Comparison of ENCODE assay signal across 1 cellular context in the genomic region with DNA sequence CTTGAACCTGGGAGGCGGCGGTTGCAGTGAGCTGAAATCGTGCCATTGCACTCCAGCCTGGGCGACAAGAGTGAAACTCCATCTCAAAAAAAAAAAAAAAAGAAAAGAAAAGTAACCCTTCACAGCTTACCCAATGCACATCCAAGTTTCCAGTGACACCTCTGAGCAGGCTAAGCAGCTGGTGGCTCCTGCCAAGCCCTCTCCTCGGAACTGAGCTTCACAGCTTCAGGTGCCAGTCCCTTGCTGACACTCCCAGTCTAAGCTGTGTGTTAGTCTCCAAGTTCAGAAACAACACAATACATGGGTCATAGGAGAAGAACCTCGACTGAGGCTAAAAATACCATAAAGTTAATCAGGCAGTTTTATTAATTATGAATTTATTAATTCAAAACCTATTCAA.
TF ChIP-seq lines count a peak whose summit lies in the region.

No MANE protein-coding gene starts in this region.

TF ChIP-seq in WTC11, 78 proteins besides CTCF, POLR2A, EP300 and RAD21 (continued from another document):
- TF ChIP-seq, protein P1, sequence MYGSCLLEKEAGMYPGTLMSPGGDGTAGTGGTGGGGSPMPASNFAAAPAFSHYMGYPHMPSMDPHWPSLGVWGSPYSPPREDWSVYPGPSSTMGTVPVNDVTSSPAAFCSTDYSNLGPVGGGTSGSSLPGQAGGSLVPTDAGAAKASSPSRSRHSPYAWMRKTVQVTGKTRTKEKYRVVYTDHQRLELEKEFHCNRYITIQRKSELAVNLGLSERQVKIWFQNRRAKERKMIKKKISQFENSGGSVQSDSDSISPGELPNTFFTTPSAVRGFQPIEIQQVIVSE (CRISPR knock-in tag; IDR thresholded peaks at IDR 0.05; ENCODE audit: borderline replicate concordance): no peak
- TF ChIP-seq, protein P2, sequence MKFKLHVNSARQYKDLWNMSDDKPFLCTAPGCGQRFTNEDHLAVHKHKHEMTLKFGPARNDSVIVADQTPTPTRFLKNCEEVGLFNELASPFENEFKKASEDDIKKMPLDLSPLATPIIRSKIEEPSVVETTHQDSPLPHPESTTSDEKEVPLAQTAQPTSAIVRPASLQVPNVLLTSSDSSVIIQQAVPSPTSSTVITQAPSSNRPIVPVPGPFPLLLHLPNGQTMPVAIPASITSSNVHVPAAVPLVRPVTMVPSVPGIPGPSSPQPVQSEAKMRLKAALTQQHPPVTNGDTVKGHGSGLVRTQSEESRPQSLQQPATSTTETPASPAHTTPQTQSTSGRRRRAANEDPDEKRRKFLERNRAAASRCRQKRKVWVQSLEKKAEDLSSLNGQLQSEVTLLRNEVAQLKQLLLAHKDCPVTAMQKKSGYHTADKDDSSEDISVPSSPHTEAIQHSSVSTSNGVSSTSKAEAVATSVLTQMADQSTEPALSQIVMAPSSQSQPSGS (CRISPR knock-in tag; IDR thresholded peaks at IDR 0.05; ENCODE audit: borderline replicate concordance, low read depth): no peak
- no peak for TF ChIP-seq ZNF416 (CRISPR knock-in tag; IDR thresholded peaks at IDR 0.05)
- no peak for TF ChIP-seq SMAD3 (CRISPR knock-in tag; IDR thresholded peaks at IDR 0.05; ENCODE audit: borderline replicate concordance)
- TF ChIP-seq, protein P3, sequence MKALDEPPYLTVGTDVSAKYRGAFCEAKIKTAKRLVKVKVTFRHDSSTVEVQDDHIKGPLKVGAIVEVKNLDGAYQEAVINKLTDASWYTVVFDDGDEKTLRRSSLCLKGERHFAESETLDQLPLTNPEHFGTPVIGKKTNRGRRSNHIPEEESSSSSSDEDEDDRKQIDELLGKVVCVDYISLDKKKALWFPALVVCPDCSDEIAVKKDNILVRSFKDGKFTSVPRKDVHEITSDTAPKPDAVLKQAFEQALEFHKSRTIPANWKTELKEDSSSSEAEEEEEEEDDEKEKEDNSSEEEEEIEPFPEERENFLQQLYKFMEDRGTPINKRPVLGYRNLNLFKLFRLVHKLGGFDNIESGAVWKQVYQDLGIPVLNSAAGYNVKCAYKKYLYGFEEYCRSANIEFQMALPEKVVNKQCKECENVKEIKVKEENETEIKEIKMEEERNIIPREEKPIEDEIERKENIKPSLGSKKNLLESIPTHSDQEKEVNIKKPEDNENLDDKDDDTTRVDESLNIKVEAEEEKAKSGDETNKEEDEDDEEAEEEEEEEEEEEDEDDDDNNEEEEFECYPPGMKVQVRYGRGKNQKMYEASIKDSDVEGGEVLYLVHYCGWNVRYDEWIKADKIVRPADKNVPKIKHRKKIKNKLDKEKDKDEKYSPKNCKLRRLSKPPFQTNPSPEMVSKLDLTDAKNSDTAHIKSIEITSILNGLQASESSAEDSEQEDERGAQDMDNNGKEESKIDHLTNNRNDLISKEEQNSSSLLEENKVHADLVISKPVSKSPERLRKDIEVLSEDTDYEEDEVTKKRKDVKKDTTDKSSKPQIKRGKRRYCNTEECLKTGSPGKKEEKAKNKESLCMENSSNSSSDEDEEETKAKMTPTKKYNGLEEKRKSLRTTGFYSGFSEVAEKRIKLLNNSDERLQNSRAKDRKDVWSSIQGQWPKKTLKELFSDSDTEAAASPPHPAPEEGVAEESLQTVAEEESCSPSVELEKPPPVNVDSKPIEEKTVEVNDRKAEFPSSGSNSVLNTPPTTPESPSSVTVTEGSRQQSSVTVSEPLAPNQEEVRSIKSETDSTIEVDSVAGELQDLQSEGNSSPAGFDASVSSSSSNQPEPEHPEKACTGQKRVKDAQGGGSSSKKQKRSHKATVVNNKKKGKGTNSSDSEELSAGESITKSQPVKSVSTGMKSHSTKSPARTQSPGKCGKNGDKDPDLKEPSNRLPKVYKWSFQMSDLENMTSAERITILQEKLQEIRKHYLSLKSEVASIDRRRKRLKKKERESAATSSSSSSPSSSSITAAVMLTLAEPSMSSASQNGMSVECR (CRISPR knock-in tag; IDR thresholded peaks at IDR 0.05; ENCODE audit: borderline replicate concordance): no peak
